ENCODE assay signal across 8 cellular contexts in genomic region chr7:26694713-26695112, GRCh38.
"Had no signal": no experiment of that assay in that cellular context is flagged by ENCODE, and none has a peak within 500 bp of the region (broad histone marks: within the 10 kb centered on the region; RNA-seq: fewer than 3 reads in every experiment).

No MANE protein-coding gene starts in this region.

- DNase-seq: GM23248, GOT3, H9, HCEC 1CT, HFFc6, Kasumi-1, KBM-7 had no signal

- H3K4me3 ChIP-seq: GM23248 had no signal

- H2AFZ ChIP-seq: GM23248 had no signal

- H3K27ac ChIP-seq: GM23248 had no signal

- H3K9ac ChIP-seq: GM23248 had no signal

- FAIRE-seq: HTR-8/SVneo had no signal
